Comparison of ENCODE assay signal across 3 cellular contexts in the genomic region with DNA sequence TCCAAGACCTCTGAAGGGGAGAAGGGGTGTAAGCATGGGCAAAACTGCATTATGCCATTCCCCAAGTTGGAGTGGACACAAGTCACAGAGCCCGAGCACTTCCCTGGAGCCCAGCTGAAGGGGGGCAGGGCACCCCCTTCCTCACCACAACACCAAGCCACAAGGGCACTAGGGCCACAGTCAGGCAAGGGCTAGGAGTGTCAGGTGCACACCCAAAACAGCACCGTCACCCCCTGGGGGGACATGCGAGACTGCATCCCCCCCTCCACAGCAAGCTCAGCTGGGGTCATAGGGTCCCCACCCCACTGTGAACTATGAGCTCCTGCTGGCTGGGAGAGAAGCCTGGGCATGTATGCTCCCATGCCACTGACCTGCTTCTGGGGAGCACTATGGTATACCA.
TF ChIP-seq lines count a peak whose summit lies in the region.

No MANE protein-coding gene starts in this region.

TF ChIP-seq in HepG2, 621 proteins besides CTCF, POLR2A, EP300 and RAD21:
- no peak for TF ChIP-seq SP140L (CRISPR knock-in tag; IDR thresholded peaks at IDR 0.05; ENCODE audit: borderline replicate concordance)
- no peak for TF ChIP-seq ZNF616 (CRISPR knock-in tag; IDR thresholded peaks at IDR 0.05; ENCODE audit: low read depth)
- TF ChIP-seq FLYWCH1 (CRISPR knock-in tag; IDR thresholded peaks at IDR 0.05) = no peak
- TF ChIP-seq, protein P1, sequence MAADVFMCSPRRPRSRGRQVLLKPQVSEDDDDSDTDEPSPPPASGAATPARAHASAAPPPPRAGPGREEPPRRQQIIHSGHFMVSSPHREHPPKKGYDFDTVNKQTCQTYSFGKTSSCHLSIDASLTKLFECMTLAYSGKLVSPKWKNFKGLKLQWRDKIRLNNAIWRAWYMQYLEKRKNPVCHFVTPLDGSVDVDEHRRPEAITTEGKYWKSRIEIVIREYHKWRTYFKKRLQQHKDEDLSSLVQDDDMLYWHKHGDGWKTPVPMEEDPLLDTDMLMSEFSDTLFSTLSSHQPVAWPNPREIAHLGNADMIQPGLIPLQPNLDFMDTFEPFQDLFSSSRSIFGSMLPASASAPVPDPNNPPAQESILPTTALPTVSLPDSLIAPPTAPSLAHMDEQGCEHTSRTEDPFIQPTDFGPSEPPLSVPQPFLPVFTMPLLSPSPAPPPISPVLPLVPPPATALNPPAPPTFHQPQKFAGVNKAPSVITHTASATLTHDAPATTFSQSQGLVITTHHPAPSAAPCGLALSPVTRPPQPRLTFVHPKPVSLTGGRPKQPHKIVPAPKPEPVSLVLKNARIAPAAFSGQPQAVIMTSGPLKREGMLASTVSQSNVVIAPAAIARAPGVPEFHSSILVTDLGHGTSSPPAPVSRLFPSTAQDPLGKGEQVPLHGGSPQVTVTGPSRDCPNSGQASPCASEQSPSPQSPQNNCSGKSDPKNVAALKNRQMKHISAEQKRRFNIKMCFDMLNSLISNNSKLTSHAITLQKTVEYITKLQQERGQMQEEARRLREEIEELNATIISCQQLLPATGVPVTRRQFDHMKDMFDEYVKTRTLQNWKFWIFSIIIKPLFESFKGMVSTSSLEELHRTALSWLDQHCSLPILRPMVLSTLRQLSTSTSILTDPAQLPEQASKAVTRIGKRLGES (CRISPR knock-in tag; IDR thresholded peaks at IDR 0.05; ENCODE audit: borderline replicate concordance) = no peak
- TF ChIP-seq, protein P2, sequence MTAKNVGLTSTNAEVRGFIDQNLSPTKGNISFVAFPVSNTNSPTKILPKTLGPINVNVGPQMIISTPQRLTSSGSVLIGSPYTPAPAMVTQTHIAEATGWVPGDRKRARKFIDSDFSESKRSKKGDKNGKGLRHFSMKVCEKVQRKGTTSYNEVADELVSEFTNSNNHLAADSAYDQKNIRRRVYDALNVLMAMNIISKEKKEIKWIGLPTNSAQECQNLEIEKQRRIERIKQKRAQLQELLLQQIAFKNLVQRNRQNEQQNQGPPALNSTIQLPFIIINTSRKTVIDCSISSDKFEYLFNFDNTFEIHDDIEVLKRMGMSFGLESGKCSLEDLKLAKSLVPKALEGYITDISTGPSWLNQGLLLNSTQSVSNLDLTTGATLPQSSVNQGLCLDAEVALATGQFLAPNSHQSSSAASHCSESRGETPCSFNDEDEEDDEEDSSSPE (CRISPR knock-in tag; IDR thresholded peaks at IDR 0.05) = no peak
- no peak for TF ChIP-seq NFE2L1 (CRISPR knock-in tag; IDR thresholded peaks at IDR 0.05; ENCODE audit: borderline replicate concordance)
- TF ChIP-seq SALL2 (CRISPR knock-in tag; IDR thresholded peaks at IDR 0.05) = no peak
- no peak for TF ChIP-seq TOE1 (CRISPR knock-in tag; IDR thresholded peaks at IDR 0.05)
- TF ChIP-seq PRPF4 (IDR thresholded peaks at IDR 0.05; ENCODE audit: low read depth, low read length, poor library complexity, severe bottlenecking) = no peak
- no peak for TF ChIP-seq ATAD3A (CRISPR knock-in tag; IDR thresholded peaks at IDR 0.05)

TF ChIP-seq in H1, 55 proteins besides CTCF, POLR2A, EP300 and RAD21:
- TF ChIP-seq PHF8 (conservative IDR thresholded peaks at IDR 0.05; ENCODE audit: low read depth, low read length) (no peak), BCL11A (IDR thresholded peaks at IDR 0.05; ENCODE audit: low read depth in 2 of 2, low read length in 2 of 2) (no peak), TBP (IDR thresholded peaks at IDR 0.05; ENCODE audit: low read depth, low read length) (no peak), SP2 (IDR thresholded peaks at IDR 0.05; ENCODE audit: low read length) (no peak)

TF ChIP-seq in SK-N-SH treated with all-trans-retinoic acid at 6 μM for 48 hours, 23 proteins besides CTCF, POLR2A, EP300 and RAD21 (continued from another document):
- TF ChIP-seq ZNF565 (CRISPR knock-in tag; conservative IDR thresholded peaks at IDR 0.05; ENCODE audit: low read depth) = no peak
- TF ChIP-seq CSDC2 (CRISPR knock-in tag; IDR thresholded peaks at IDR 0.05) = no peak
